Comparison of ENCODE assay signal across 22 cellular contexts in the genomic region with DNA sequence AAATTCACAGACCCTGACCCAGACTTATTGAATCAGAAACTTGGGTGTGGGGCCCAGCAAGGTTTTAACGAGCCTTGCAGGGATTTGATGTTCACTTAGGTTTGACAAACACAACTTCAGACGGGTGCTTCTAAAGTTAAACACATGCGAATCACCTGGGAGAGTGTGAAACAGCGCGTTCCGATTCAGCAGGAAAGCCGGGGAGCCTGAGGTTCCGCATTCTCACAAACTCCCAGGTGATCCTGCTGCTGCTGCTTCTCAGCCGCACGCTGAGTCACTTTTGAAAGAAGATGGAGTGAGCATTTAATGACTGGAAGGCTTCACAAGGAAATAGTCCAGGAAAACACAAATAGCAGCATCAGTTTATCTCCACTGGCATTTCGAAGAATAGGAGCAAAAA.
"Had no signal": no experiment of that assay in that cellular context is flagged by ENCODE, and none has a peak within 500 bp of the region (broad histone marks: within the 10 kb centered on the region; RNA-seq: fewer than 3 reads in every experiment).

No MANE protein-coding gene starts in this region.

- H3K4me2 ChIP-seq: smooth muscle cell had no signal

- H3K4me3 ChIP-seq: esophagus squamous epithelium, gastrocnemius medialis, lung, sigmoid colon, smooth muscle cell, transverse colon, vagina had no signal

- H3K27ac ChIP-seq: esophagus squamous epithelium, gastrocnemius medialis, sigmoid colon, transverse colon, vagina had no signal

- H3K4me1 Mint-ChIP-seq: activated naive CD4-positive, alpha-beta T cell treated with anti-CD3 and anti-CD28 coated beads, Interleukin-2, amount 10 ng/mL, durations not matched to agents 7 days and 5 days; activated naive CD8-positive, alpha-beta T cell treated with anti-CD3 and anti-CD28 coated beads, Interleukin-2, amount 50 U/mL, for 24 hours; naive thymus-derived CD4-positive, alpha-beta T cell; stimulated activated naive B cell treated with anti-CD40 and anti-IgM and Interleukin-4, amounts not matched to agents 10 μg/mL and 1 μg/mL and 100 μg/mL, for 72 hours had no signal

- H3K36me3 Mint-ChIP-seq: activated naive CD4-positive, alpha-beta T cell treated with anti-CD3 and anti-CD28 coated beads, Interleukin-2, amount 10 ng/mL, durations not matched to agents 7 days and 5 days; stimulated activated naive B cell treated with anti-CD40 and anti-IgM and Interleukin-4, amounts not matched to agents 10 μg/mL and 1 μg/mL and 100 μg/mL, for 72 hours had no signal

- H3K27me3 Mint-ChIP-seq: activated naive CD8-positive, alpha-beta T cell treated with anti-CD3 and anti-CD28 coated beads, Interleukin-2, amount 50 U/mL, for 24 hours had no signal

- H3K27ac Mint-ChIP-seq: activated naive CD4-positive, alpha-beta T cell treated with anti-CD3 and anti-CD28 coated beads, Interleukin-2, amount 10 ng/mL, durations not matched to agents 7 days and 5 days; activated naive CD8-positive, alpha-beta T cell treated with anti-CD3 and anti-CD28 coated beads, Interleukin-2, amount 50 U/mL, for 24 hours; effector memory CD8-positive, alpha-beta T cell; naive thymus-derived CD4-positive, alpha-beta T cell; stimulated activated naive B cell treated with anti-CD40 and anti-IgM and Interleukin-4, amounts not matched to agents 10 μg/mL and 1 μg/mL and 100 μg/mL, for 72 hours; WTC11 had no signal

- H3K4me3 Mint-ChIP-seq: activated naive CD4-positive, alpha-beta T cell treated with anti-CD3 and anti-CD28 coated beads, Interleukin-2, amount 10 ng/mL, durations not matched to agents 7 days and 5 days; activated naive CD8-positive, alpha-beta T cell treated with anti-CD3 and anti-CD28 coated beads, Interleukin-2, amount 50 U/mL, for 24 hours; effector memory CD8-positive, alpha-beta T cell; naive thymus-derived CD4-positive, alpha-beta T cell; neural crest cell; stimulated activated naive B cell treated with anti-CD40 and anti-IgM and Interleukin-4, amounts not matched to agents 10 μg/mL and 1 μg/mL and 100 μg/mL, for 72 hours; WTC11 had no signal

- H3K36me3 ChIP-seq: esophagus squamous epithelium, gastrocnemius medialis, sigmoid colon, transverse colon, vagina had no signal

- H3K9me3 Mint-ChIP-seq: activated naive CD4-positive, alpha-beta T cell treated with anti-CD3 and anti-CD28 coated beads, Interleukin-2, amount 10 ng/mL, durations not matched to agents 7 days and 5 days; effector memory CD8-positive, alpha-beta T cell had no signal

- DNase-seq: activated CD4-positive, alpha-beta T cell treated with anti-CD3 and anti-CD28 coated beads, Interleukin-2, amount 50 U/mL, for 4 hours; activated CD8-positive, alpha-beta memory T cell treated with anti-CD3 and anti-CD28 coated beads for 24 hours; activated effector memory CD4-positive, alpha-beta T cell treated with Interleukin-2 at 50 U/mL for 16 hours; activated naive CD4-positive, alpha-beta T cell treated with anti-CD3 and anti-CD28 coated beads, Interleukin-2, amount 10 ng/mL, durations not matched to agents 7 days and 5 days; activated naive CD8-positive, alpha-beta T cell treated with anti-CD3 and anti-CD28 coated beads, Interleukin-2, amount 50 U/mL, for 24 hours; activated T-cell treated with anti-CD3 and anti-CD28 coated beads, Interleukin-2, amount 50 U/mL, for 48 hours; dermis blood vessel endothelial cell; effector memory CD8-positive, alpha-beta T cell; esophagus squamous epithelium; gastrocnemius medialis; naive thymus-derived CD4-positive, alpha-beta T cell; sigmoid colon; stimulated activated CD4-positive, alpha-beta T cell treated with anti-CD3 and anti-CD28 coated beads, Interleukin-15, amount 100 ng/mL, for 24 hours; stimulated activated naive B cell treated with anti-CD40 and anti-IgM and Interleukin-4, amounts not matched to agents 10 μg/mL and 1 μg/mL and 100 μg/mL, for 72 hours; T1000; transverse colon had no signal

- ATAC-seq: activated naive CD8-positive, alpha-beta T cell treated with anti-CD3 and anti-CD28 coated beads, Interleukin-2, amount 50 U/mL, for 24 hours; effector memory CD8-positive, alpha-beta T cell; naive thymus-derived CD4-positive, alpha-beta T cell; stimulated activated naive B cell treated with anti-CD40 and anti-IgM and Interleukin-4, amounts not matched to agents 10 μg/mL and 1 μg/mL and 100 μg/mL, for 72 hours; WTC11 had no signal

- H3K9me3 ChIP-seq: esophagus squamous epithelium, gastrocnemius medialis, sigmoid colon, transverse colon, vagina had no signal

- H3K4me1 ChIP-seq: esophagus squamous epithelium, sigmoid colon, transverse colon, vagina had no signal

- H3K27me3 ChIP-seq: gastrocnemius medialis, sigmoid colon, transverse colon, vagina had no signal

- FAIRE-seq: islet of Langerhans had no signal
